In genomic region chr1:49102752-49103151, GRCh38 we compare ENCODE assay signal across 12 cellular contexts.
A peak's percentile ranks its signal among the peaks of the same experiment; 100 is the strongest.
DNase-seq lines count a peak whose midpoint lies in the region; ATAC-seq lines count a peak whose summit lies in the region.
"Had no signal": no experiment of that assay in that cellular context is flagged by ENCODE, and none has a peak within 500 bp of the region (broad histone marks: within the 10 kb centered on the region; RNA-seq: fewer than 3 reads in every experiment).

No MANE protein-coding gene starts in this region.

- ATAC-seq in GM21723 (IDR thresholded peaks at IDR 0.05; ENCODE audit: unreplicated experiment): peak; percentile 66
- no peak for ATAC-seq in HG03571 (IDR thresholded peaks at IDR 0.05; ENCODE audit: unreplicated experiment)

- DNase-seq in ELR (ENCODE audit: low read depth) (peak; percentile 34), OCI-M1 (lab: John Stamatoyannopoulos, UW) (peak; percentile 8), foreskin melanocyte (peak; percentile 98), HCEC 1CT (no peak), NCI-H82 (lab: John Stamatoyannopoulos, UW) (no peak)
- no peak for DNase-seq in activated CD4-positive, alpha-beta T cell treated with anti-CD3 and anti-CD28 coated beads for 48 hours
- DNase-seq: DMS153, endodermal cell, mesenchymal stem cell, NCI-H345 had no signal

Comparison
In these comparisons a context has a peak if more than half of its experiments do, and no peak if none do; other contexts are left out.
1. DNase-seq: peak in ELR (single experiment), OCI-M1 (single experiment) and foreskin melanocyte (single experiment); none in HCEC 1CT (single experiment), NCI-H82 (single experiment) and activated CD4-positive, alpha-beta T cell treated with anti-CD3 and anti-CD28 coated beads for 48 hours (single experiment).